In the genomic region with DNA sequence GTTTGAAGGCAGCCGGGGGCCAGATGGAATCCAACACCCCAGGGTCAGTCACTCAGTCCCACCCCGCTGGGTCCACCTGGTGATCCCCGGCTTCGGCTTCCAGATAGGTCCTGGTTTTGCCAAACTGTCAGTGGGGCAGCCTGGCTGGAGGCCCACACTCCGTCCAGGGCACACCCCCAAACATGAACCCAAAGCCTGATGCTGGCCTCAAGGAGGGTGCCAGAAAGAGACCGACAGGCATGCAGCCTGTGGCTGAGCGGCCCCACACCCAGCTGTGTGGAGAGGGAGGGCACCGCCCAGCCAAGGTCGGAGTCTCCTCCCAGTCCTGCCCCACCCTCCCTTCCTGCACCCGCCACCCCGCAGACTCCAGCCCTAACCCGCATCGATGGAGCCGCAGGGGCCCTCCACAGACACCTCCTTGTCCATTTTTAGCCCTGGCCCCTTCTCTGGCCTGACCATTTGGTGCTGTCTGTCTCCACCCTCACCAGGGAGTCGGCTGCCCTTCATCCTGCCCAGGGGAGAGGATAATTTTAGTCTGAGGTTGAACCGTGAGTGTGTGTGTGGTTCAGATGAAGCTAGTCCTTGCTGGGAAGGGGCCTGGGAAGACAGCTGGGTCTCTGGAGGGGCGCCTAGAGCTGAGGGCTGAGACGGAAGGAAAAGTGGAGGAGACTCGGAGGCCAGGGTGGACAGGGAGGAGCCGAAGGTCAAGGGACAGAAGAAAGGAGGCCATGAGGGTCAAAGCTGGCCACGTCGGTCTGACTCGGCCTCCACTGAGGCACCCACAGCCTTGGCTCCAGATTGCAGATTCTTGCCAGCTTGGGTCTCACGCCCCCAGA, we compare ENCODE assay signal across 1 cellular context.
TF ChIP-seq lines count a peak whose summit lies in the region.

No MANE protein-coding gene starts in this region.

TF ChIP-seq in H1, 55 proteins besides CTCF, POLR2A, EP300 and RAD21:
- TF ChIP-seq SIN3A (conservative IDR thresholded peaks at IDR 0.05 in 1 of 2, IDR thresholded peaks at IDR 0.05 in 1 of 2; ENCODE audit: low read depth in 1 of 2, low read length in 2 of 2) (no peak), TCF12 (IDR thresholded peaks at IDR 0.05; ENCODE audit: low read depth, low read length) (no peak), NRF1 (IDR thresholded peaks at IDR 0.05; ENCODE audit: low read depth, low read length) (no peak), ZNF274 (IDR thresholded peaks at IDR 0.05; ENCODE audit: borderline replicate concordance, extremely low read depth, low read length) (no peak), RNF2 (IDR thresholded peaks at IDR 0.05; ENCODE audit: borderline replicate concordance, low read depth, low read length, missing control alignments, poor library complexity, severe bottlenecking) (no peak)
TF ChIP-seq in H1: peak in this region for 0.
